Comparison of ENCODE assay signal across 3 cellular contexts in genomic region chr4:42166186-42166585, GRCh38. TPM values are rescaled to one million over a fixed set of nuclear protein-coding genes. Genes with fewer than 3 reads are reported as not detected.
"Had no signal": no experiment of that assay in that cellular context is flagged by ENCODE, and none has a peak within 500 bp of the region (broad histone marks: within the 10 kb centered on the region; RNA-seq: fewer than 3 reads in every experiment).

No MANE protein-coding gene starts in this region.

RNA-seq across cellular contexts. Expression of gene BEND4, which starts 13.7 kb away (rescaled TPM):
- total RNA-seq: LHCN-M2, MCF 10A, NCI-H460 had no signal
